ENCODE assay signal across 12 cellular contexts in genomic region chr11:61904539-61905048, GRCh38. TPM values are rescaled to one million over a fixed set of nuclear protein-coding genes. Genes with fewer than 3 reads are reported as not detected.
DNase-seq lines count a peak whose midpoint lies in the region.
"Had no signal": no experiment of that assay in that cellular context is flagged by ENCODE, and none has a peak within 500 bp of the region (broad histone marks: within the 10 kb centered on the region; RNA-seq: fewer than 3 reads in every experiment).

No MANE protein-coding gene starts in this region.

- peaks cover 4% of the 10 kb centered on the region for H3K9me3 ChIP-seq in trophoblast cell (ENCODE audit: insufficient read depth, low read depth, low read length)

- H2BK120ac ChIP-seq in trophoblast cell (ENCODE audit: insufficient read depth, low read length, poor library complexity) = no peak overlapping the region

- H3K4me3 ChIP-seq in trophoblast cell (ENCODE audit: low read depth, low read length) = no peak overlapping the region

- no peaks in the 10 kb centered on the region for H3K4me1 Mint-ChIP-seq in T-helper 2 cell treated with Interferon-gamma antibody and Interleukin-4, amounts not matched to agents 5 μg/mL and 100 μg/mL, for 36 hours (ENCODE audit: low read depth)
- no peaks in the 10 kb centered on the region for H3K4me1 Mint-ChIP-seq in activated T-helper 1 cell treated with anti-CD3 and anti-CD28 coated beads, Interleukin-12 subunit alpha, Interleukin-12 subunit beta, Interleukin-2, Interleukin-4 antibody, amounts not matched to agents 30 ng/mL and 10 ng/mL and 1 ng/mL, durations not matched to agents 14 hours and 24 hours and 36 hours (ENCODE audit: low read depth)
- H3K4me1 Mint-ChIP-seq: activated naive CD4-positive, alpha-beta T cell treated with anti-CD3 and anti-CD28 coated beads, Interleukin-2, amount 50 U/mL, for 24 hours had no signal

- no peak overlapping the region for H2AFZ ChIP-seq in trophoblast cell (ENCODE audit: insufficient read depth, low read length, poor library complexity)

- H3K9me3 Mint-ChIP-seq in T-helper 2 cell treated with Interferon-gamma antibody and Interleukin-4, amounts not matched to agents 5 μg/mL and 100 μg/mL, for 36 hours = no peaks in the 10 kb centered on the region
- no peaks in the 10 kb centered on the region for H3K9me3 Mint-ChIP-seq in activated T-helper 1 cell treated with anti-CD3 and anti-CD28 coated beads, Interleukin-12 subunit alpha, Interleukin-12 subunit beta, Interleukin-2, Interleukin-4 antibody, amounts not matched to agents 30 ng/mL and 10 ng/mL and 1 ng/mL, durations not matched to agents 14 hours and 24 hours and 36 hours
- H3K9me3 Mint-ChIP-seq: activated naive CD4-positive, alpha-beta T cell treated with anti-CD3 and anti-CD28 coated beads, Interleukin-2, amount 50 U/mL, for 24 hours; dendritic cell treated with granulocyte-macrophage colony-stimulating factor and Interleukin-4, amounts not matched to agents 40 ng/mL and 50 ng/mL, for 4 days had no signal

- DNase-seq in DMS53 (lab: John Stamatoyannopoulos, UW) (peak; percentile 51), DMS53 treated with DMSO at 0.1 percent for 48 hours (lab: John Stamatoyannopoulos, UW; ENCODE audit: unreplicated experiment) (no peak), iPS-NIHi11 (ENCODE audit: low spot score) (peak; percentile 89), trophoblast cell (no peak), NCI-H748 (lab: John Stamatoyannopoulos, UW; ENCODE audit: unreplicated experiment) (no peak), MV-4-11 (lab: John Stamatoyannopoulos, UW) (no peak)
- peak; percentile 26 for DNase-seq in T-helper 2 cell treated with Interferon-gamma antibody and Interleukin-4, amounts not matched to agents 5 μg/mL and 100 μg/mL, for 36 hours (ENCODE audit: low spot score)
- DNase-seq in activated T-helper 1 cell treated with anti-CD3 and anti-CD28 coated beads, Interleukin-12 subunit alpha, Interleukin-12 subunit beta, Interleukin-2, Interleukin-4 antibody, amounts not matched to agents 30 ng/mL and 10 ng/mL and 1 ng/mL, durations not matched to agents 14 hours and 24 hours and 36 hours (ENCODE audit: low spot score) = no peak

- no peak overlapping the region for H4K12ac ChIP-seq in trophoblast cell (ENCODE audit: low read depth, low read length)

- H3K18ac ChIP-seq in trophoblast cell (ENCODE audit: low read length) = no peak overlapping the region

- H4K8ac ChIP-seq in trophoblast cell (ENCODE audit: low read depth, low read length) = no peak overlapping the region

- no peak overlapping the region for H3K4ac ChIP-seq in trophoblast cell (ENCODE audit: low read depth, low read length)

- H3K4me1 ChIP-seq in trophoblast cell (ENCODE audit: control insufficient read depth in 1 of 2, insufficient read depth in 2 of 2, low read length in 2 of 2) = no peaks in the 10 kb centered on the region

- H3K4me3 Mint-ChIP-seq in T-helper 2 cell treated with Interferon-gamma antibody and Interleukin-4, amounts not matched to agents 5 μg/mL and 100 μg/mL, for 36 hours = no peak overlapping the region
- H3K4me3 Mint-ChIP-seq in activated T-helper 1 cell treated with anti-CD3 and anti-CD28 coated beads, Interleukin-12 subunit alpha, Interleukin-12 subunit beta, Interleukin-2, Interleukin-4 antibody, amounts not matched to agents 30 ng/mL and 10 ng/mL and 1 ng/mL, durations not matched to agents 14 hours and 24 hours and 36 hours = no peak overlapping the region
- H3K4me3 Mint-ChIP-seq: activated naive CD4-positive, alpha-beta T cell treated with anti-CD3 and anti-CD28 coated beads, Interleukin-2, amount 50 U/mL, for 24 hours; dendritic cell treated with granulocyte-macrophage colony-stimulating factor and Interleukin-4, amounts not matched to agents 40 ng/mL and 50 ng/mL, for 4 days had no signal

- no peak overlapping the region for H3K14ac ChIP-seq in trophoblast cell (ENCODE audit: low read length)

- peaks cover 4% of the 10 kb centered on the region for H3K27me3 Mint-ChIP-seq in T-helper 2 cell treated with Interferon-gamma antibody and Interleukin-4, amounts not matched to agents 5 μg/mL and 100 μg/mL, for 36 hours (ENCODE audit: low read depth)
- H3K27me3 Mint-ChIP-seq in activated T-helper 1 cell treated with anti-CD3 and anti-CD28 coated beads, Interleukin-12 subunit alpha, Interleukin-12 subunit beta, Interleukin-2, Interleukin-4 antibody, amounts not matched to agents 30 ng/mL and 10 ng/mL and 1 ng/mL, durations not matched to agents 14 hours and 24 hours and 36 hours (ENCODE audit: insufficient read depth) = peaks cover 4% of the 10 kb centered on the region
- H3K27me3 Mint-ChIP-seq: activated naive CD4-positive, alpha-beta T cell treated with anti-CD3 and anti-CD28 coated beads, Interleukin-2, amount 50 U/mL, for 24 hours had no signal

- H3K23ac ChIP-seq in trophoblast cell (ENCODE audit: low read length) = no peak overlapping the region

- no peaks in the 10 kb centered on the region for H3K27me3 ChIP-seq in trophoblast cell (ENCODE audit: insufficient read depth, low read length)

- H4K91ac ChIP-seq in trophoblast cell (ENCODE audit: low read depth, low read length) = no peak overlapping the region

- WGBS in trophoblast cell (ENCODE audit: extremely low coverage, insufficient coverage, insufficient read length) = no CpG with 5 or more reads among the region's 19 CpGs

- H3K36me3 Mint-ChIP-seq in T-helper 2 cell treated with Interferon-gamma antibody and Interleukin-4, amounts not matched to agents 5 μg/mL and 100 μg/mL, for 36 hours (ENCODE audit: low read depth) = no peaks in the 10 kb centered on the region
- no peaks in the 10 kb centered on the region for H3K36me3 Mint-ChIP-seq in activated T-helper 1 cell treated with anti-CD3 and anti-CD28 coated beads, Interleukin-12 subunit alpha, Interleukin-12 subunit beta, Interleukin-2, Interleukin-4 antibody, amounts not matched to agents 30 ng/mL and 10 ng/mL and 1 ng/mL, durations not matched to agents 14 hours and 24 hours and 36 hours (ENCODE audit: low read depth)
- H3K36me3 Mint-ChIP-seq: activated naive CD4-positive, alpha-beta T cell treated with anti-CD3 and anti-CD28 coated beads, Interleukin-2, amount 50 U/mL, for 24 hours had no signal

- H3K79me2 ChIP-seq in trophoblast cell (ENCODE audit: control insufficient read depth, insufficient read depth, low read length, poor library complexity) = no peaks in the 10 kb centered on the region

- peak overlapping the region; percentile 13 for H3K4me2 ChIP-seq in trophoblast cell (ENCODE audit: low read length)

- no peak overlapping the region for H3K9ac ChIP-seq in trophoblast cell (ENCODE audit: low read length)

- no peaks in the 10 kb centered on the region for H3K36me3 ChIP-seq in trophoblast cell (ENCODE audit: control insufficient read depth in 1 of 2, insufficient read depth in 2 of 2, low read length in 2 of 2)

- no peak overlapping the region for H2AK5ac ChIP-seq in trophoblast cell (ENCODE audit: low read length)

- no peaks in the 10 kb centered on the region for H3K79me1 ChIP-seq in trophoblast cell (ENCODE audit: low read length)

- H2BK5ac ChIP-seq in trophoblast cell (ENCODE audit: low read depth, low read length, poor library complexity) = no peak overlapping the region

- intact Hi-C loops in activated T-helper 1 cell treated with anti-CD3 and anti-CD28 coated beads, Interleukin-12 subunit alpha, Interleukin-12 subunit beta, Interleukin-2, Interleukin-4 antibody, amounts not matched to agents 30 ng/mL and 10 ng/mL and 1 ng/mL, durations not matched to agents 14 hours and 24 hours and 36 hours (cut with micrococcal nuclease) = no loop called here

- no peak overlapping the region for H3K27ac ChIP-seq in trophoblast cell (ENCODE audit: low read depth, low read length)
- H3K27ac ChIP-seq: 22Rv1 had no signal

- H3K27ac Mint-ChIP-seq in T-helper 2 cell treated with Interferon-gamma antibody and Interleukin-4, amounts not matched to agents 5 μg/mL and 100 μg/mL, for 36 hours = no peak overlapping the region
- H3K27ac Mint-ChIP-seq in activated T-helper 1 cell treated with anti-CD3 and anti-CD28 coated beads, Interleukin-12 subunit alpha, Interleukin-12 subunit beta, Interleukin-2, Interleukin-4 antibody, amounts not matched to agents 30 ng/mL and 10 ng/mL and 1 ng/mL, durations not matched to agents 14 hours and 24 hours and 36 hours = no peak overlapping the region
- H3K27ac Mint-ChIP-seq: activated naive CD4-positive, alpha-beta T cell treated with anti-CD3 and anti-CD28 coated beads, Interleukin-2, amount 50 U/mL, for 24 hours had no signal

- no peak overlapping the region for H2BK12ac ChIP-seq in trophoblast cell (ENCODE audit: low read length)

RNA-seq across cellular contexts. Expression of gene RAB3IL1, which starts 12.8 kb away (rescaled TPM):
- polyA plus RNA-seq in trophoblast cell (2013) = 22.0 and 24.2 TPM in 2 replicates
- total RNA-seq in activated T-helper 1 cell treated with anti-CD3 and anti-CD28 coated beads, Interleukin-12 subunit alpha, Interleukin-12 subunit beta, Interleukin-2, Interleukin-4 antibody, amounts not matched to agents 30 ng/mL and 10 ng/mL and 1 ng/mL, durations not matched to agents 14 hours and 24 hours and 36 hours = 0.23 and 0.24 TPM in 2 replicates

RNA-seq across cellular contexts. Expression of gene FADS3, which starts 13.2 kb away (rescaled TPM):
- polyA plus RNA-seq in trophoblast cell (2013) = 290 and 330 TPM in 2 replicates
- 9.0 and 14.2 TPM in 2 replicates for total RNA-seq in activated T-helper 1 cell treated with anti-CD3 and anti-CD28 coated beads, Interleukin-12 subunit alpha, Interleukin-12 subunit beta, Interleukin-2, Interleukin-4 antibody, amounts not matched to agents 30 ng/mL and 10 ng/mL and 1 ng/mL, durations not matched to agents 14 hours and 24 hours and 36 hours

RNA-seq across cellular contexts. Expression of gene BEST1, which starts 45.6 kb away (rescaled TPM):
- polyA plus RNA-seq in trophoblast cell (2013) = 0.93 and 1.1 TPM in 2 replicates
- total RNA-seq in activated T-helper 1 cell treated with anti-CD3 and anti-CD28 coated beads, Interleukin-12 subunit alpha, Interleukin-12 subunit beta, Interleukin-2, Interleukin-4 antibody, amounts not matched to agents 30 ng/mL and 10 ng/mL and 1 ng/mL, durations not matched to agents 14 hours and 24 hours and 36 hours = 0.29 TPM in 1 of 2 replicates, not detected in the other
- total RNA-seq: glomerular endothelial cell had no signal

Comparison
In these comparisons a context has a peak if more than half of its experiments do, and no peak if none do; other contexts are left out.
1. DNase-seq: peak in DMS53 (single experiment), T-helper 2 cell treated with Interferon-gamma antibody and Interleukin-4, amounts not matched to agents 5 μg/mL and 100 μg/mL, for 36 hours (single experiment) and iPS-NIHi11 (single experiment); none in DMS53 treated with DMSO at 0.1 percent for 48 hours (single experiment), trophoblast cell (0 of 2), NCI-H748 (single experiment), MV-4-11 (single experiment) and activated T-helper 1 cell treated with anti-CD3 and anti-CD28 coated beads, Interleukin-12 subunit alpha, Interleukin-12 subunit beta, Interleukin-2, Interleukin-4 antibody, amounts not matched to agents 30 ng/mL and 10 ng/mL and 1 ng/mL, durations not matched to agents 14 hours and 24 hours and 36 hours (single experiment).